Comparison of ENCODE assay signal across 8 cellular contexts in genomic region chr17:42407289-42407836, GRCh38. TPM values are rescaled to one million over a fixed set of nuclear protein-coding genes. Genes with fewer than 3 reads are reported as not detected.
DNase-seq lines count a peak whose midpoint lies in the region; ATAC-seq and TF ChIP-seq lines count a peak whose summit lies in the region.

No MANE protein-coding gene starts in this region.

- no peaks in the 10 kb centered on the region for H3K9me3 Mint-ChIP-seq in activated naive CD8-positive, alpha-beta T cell treated with anti-CD3 and anti-CD28 coated beads, Interleukin-2, amount 10 ng/mL, durations not matched to agents 7 days and 5 days

- TF ChIP-seq EP300 in Ishikawa (IDR thresholded peaks at IDR 0.05; ENCODE audit: borderline replicate concordance): no peak

- no peak for TF ChIP-seq RAD21 in Ishikawa (IDR thresholded peaks at IDR 0.05; ENCODE audit: low read depth)

- H3K9me3 ChIP-seq in RWPE2 (ENCODE audit: severe bottlenecking) (no peaks in the 10 kb centered on the region), cardiac muscle cell (ENCODE audit: low read depth) (no peaks in the 10 kb centered on the region), prostate gland (no peaks in the 10 kb centered on the region)

- POLR2A ChIA-PET in activated naive CD8-positive, alpha-beta T cell treated with anti-CD3 and anti-CD28 coated beads, Interleukin-2, amount 10 ng/mL, durations not matched to agents 7 days and 5 days (lab: Charles Lee): interaction anchor here (1.1 to 2.3 kb wide), 5 partner anchors 65 to 94 kb away, joined by 4 to 13 read pairs (median 6); no protein-coding TSS in a partner anchor

- no peak overlapping the region for H3K4me3 Mint-ChIP-seq in activated naive CD8-positive, alpha-beta T cell treated with anti-CD3 and anti-CD28 coated beads, Interleukin-2, amount 10 ng/mL, durations not matched to agents 7 days and 5 days

- H3K4me3 ChIP-seq in RWPE2 (ENCODE audit: severe bottlenecking) (no peak overlapping the region), cardiac muscle cell (no peak overlapping the region), prostate gland (no peak overlapping the region)

- TF ChIP-seq CTCF in RWPE2 (IDR thresholded peaks at IDR 0.05; ENCODE audit: poor library complexity, severe bottlenecking) (no peak), cardiac muscle cell (IDR thresholded peaks at IDR 0.05; ENCODE audit: low read depth, low read length) (no peak), prostate gland (IDR thresholded peaks at IDR 0.05) (no peak)

- H3K36me3 Mint-ChIP-seq in activated naive CD8-positive, alpha-beta T cell treated with anti-CD3 and anti-CD28 coated beads, Interleukin-2, amount 10 ng/mL, durations not matched to agents 7 days and 5 days: no peaks in the 10 kb centered on the region

- H3K27ac ChIP-seq in RWPE2 (ENCODE audit: poor library complexity, severe bottlenecking) (peak overlapping the region; percentile 94), cardiac muscle cell (no peak overlapping the region), prostate gland (peak overlapping the region; percentile 76 to 77)

- no peak overlapping the region for H3K27ac Mint-ChIP-seq in activated naive CD8-positive, alpha-beta T cell treated with anti-CD3 and anti-CD28 coated beads, Interleukin-2, amount 10 ng/mL, durations not matched to agents 7 days and 5 days

- peak; percentile 77 for ATAC-seq in RWPE2 (ENCODE audit: low read depth)
- peak; percentile 87 for ATAC-seq in activated naive CD8-positive, alpha-beta T cell treated with anti-CD3 and anti-CD28 coated beads, Interleukin-2, amount 10 ng/mL, durations not matched to agents 7 days and 5 days (ENCODE audit: low read depth)
- no peak for ATAC-seq in HG03469 (IDR thresholded peaks at IDR 0.05; ENCODE audit: unreplicated experiment)

- H3K27me3 Mint-ChIP-seq in activated naive CD8-positive, alpha-beta T cell treated with anti-CD3 and anti-CD28 coated beads, Interleukin-2, amount 10 ng/mL, durations not matched to agents 7 days and 5 days: no peaks in the 10 kb centered on the region

- TF ChIP-seq POLR2A in prostate gland (IDR thresholded peaks at IDR 0.05): no peak

- 0% methylated on average over 2 of the region's 2 CpGs for WGBS in prostate gland

- H3K27me3 ChIP-seq in RWPE2 (ENCODE audit: insufficient read depth, poor library complexity, severe bottlenecking): no peaks in the 10 kb centered on the region
- no peaks in the 10 kb centered on the region for H3K27me3 ChIP-seq in cardiac muscle cell
- no peaks in the 10 kb centered on the region for H3K27me3 ChIP-seq in prostate gland (replicated peaks; ENCODE audit: insufficient read depth)

- intact Hi-C loops in prostate gland (cut with DNase I): loop anchor here (2.0 kb wide), 1 partner anchor 111 kb away; no protein-coding TSS in a partner anchor

- peaks cover 13% of the 10 kb centered on the region for H3K4me1 Mint-ChIP-seq in activated naive CD8-positive, alpha-beta T cell treated with anti-CD3 and anti-CD28 coated beads, Interleukin-2, amount 10 ng/mL, durations not matched to agents 7 days and 5 days

- peaks cover 54% of the 10 kb centered on the region for H3K36me3 ChIP-seq in RWPE2 (ENCODE audit: low read depth)
- no peaks in the 10 kb centered on the region for H3K36me3 ChIP-seq in cardiac muscle cell
- peaks cover 11 to 13% of the 10 kb centered on the region in 2 donors for H3K36me3 ChIP-seq in prostate gland

- H3K4me1 ChIP-seq in RWPE2 (ENCODE audit: insufficient read depth, poor library complexity, severe bottlenecking) (peaks cover 45% of the 10 kb centered on the region), cardiac muscle cell (ENCODE audit: low read depth) (no peaks in the 10 kb centered on the region), prostate gland (replicated peaks) (peaks cover 18% of the 10 kb centered on the region)

- DNase-seq in DMS153 treated with DMSO at 0.1 percent for 48 hours (lab: John Stamatoyannopoulos, UW; ENCODE audit: unreplicated experiment) (peak; percentile 74), RWPE2 (ENCODE audit: low spot score) (peak; percentile 87), cardiac muscle cell (ENCODE audit: low read depth in 1 of 2, low spot score in 1 of 2) (peak; percentile 54 to 80), prostate gland (ENCODE audit: low spot score) (peak; percentile 96), NCI-H1048 (lab: John Stamatoyannopoulos, UW) (no peak)
- peak; percentile 45 for DNase-seq in activated naive CD8-positive, alpha-beta T cell treated with anti-CD3 and anti-CD28 coated beads, Interleukin-2, amount 10 ng/mL, durations not matched to agents 7 days and 5 days

TF ChIP-seq in Ishikawa, 13 proteins besides CTCF, POLR2A, EP300 and RAD21:
- TF ChIP-seq, protein P1, sequence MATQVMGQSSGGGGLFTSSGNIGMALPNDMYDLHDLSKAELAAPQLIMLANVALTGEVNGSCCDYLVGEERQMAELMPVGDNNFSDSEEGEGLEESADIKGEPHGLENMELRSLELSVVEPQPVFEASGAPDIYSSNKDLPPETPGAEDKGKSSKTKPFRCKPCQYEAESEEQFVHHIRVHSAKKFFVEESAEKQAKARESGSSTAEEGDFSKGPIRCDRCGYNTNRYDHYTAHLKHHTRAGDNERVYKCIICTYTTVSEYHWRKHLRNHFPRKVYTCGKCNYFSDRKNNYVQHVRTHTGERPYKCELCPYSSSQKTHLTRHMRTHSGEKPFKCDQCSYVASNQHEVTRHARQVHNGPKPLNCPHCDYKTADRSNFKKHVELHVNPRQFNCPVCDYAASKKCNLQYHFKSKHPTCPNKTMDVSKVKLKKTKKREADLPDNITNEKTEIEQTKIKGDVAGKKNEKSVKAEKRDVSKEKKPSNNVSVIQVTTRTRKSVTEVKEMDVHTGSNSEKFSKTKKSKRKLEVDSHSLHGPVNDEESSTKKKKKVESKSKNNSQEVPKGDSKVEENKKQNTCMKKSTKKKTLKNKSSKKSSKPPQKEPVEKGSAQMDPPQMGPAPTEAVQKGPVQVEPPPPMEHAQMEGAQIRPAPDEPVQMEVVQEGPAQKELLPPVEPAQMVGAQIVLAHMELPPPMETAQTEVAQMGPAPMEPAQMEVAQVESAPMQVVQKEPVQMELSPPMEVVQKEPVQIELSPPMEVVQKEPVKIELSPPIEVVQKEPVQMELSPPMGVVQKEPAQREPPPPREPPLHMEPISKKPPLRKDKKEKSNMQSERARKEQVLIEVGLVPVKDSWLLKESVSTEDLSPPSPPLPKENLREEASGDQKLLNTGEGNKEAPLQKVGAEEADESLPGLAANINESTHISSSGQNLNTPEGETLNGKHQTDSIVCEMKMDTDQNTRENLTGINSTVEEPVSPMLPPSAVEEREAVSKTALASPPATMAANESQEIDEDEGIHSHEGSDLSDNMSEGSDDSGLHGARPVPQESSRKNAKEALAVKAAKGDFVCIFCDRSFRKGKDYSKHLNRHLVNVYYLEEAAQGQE (IDR thresholded peaks at IDR 0.05; ENCODE audit: low read depth): no peak
- TF ChIP-seq, protein P2, sequence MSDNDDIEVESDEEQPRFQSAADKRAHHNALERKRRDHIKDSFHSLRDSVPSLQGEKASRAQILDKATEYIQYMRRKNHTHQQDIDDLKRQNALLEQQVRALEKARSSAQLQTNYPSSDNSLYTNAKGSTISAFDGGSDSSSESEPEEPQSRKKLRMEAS (IDR thresholded peaks at IDR 0.05): 0 out of 2 replicates have a peak, but pooled peaks have one; percentile 8
- no peak for TF ChIP-seq TCF12 (IDR thresholded peaks at IDR 0.05; ENCODE audit: low read depth)
- no peak for TF ChIP-seq EGR1 (IDR thresholded peaks at IDR 0.05)
- TF ChIP-seq FOXM1 (IDR thresholded peaks at IDR 0.05; ENCODE audit: borderline replicate concordance, low read depth): no peak
- TF ChIP-seq CEBPB (IDR thresholded peaks at IDR 0.05): peak; percentile 76
- peak; percentile 64 for TF ChIP-seq NFIC (IDR thresholded peaks at IDR 0.05)
- TF ChIP-seq, protein P3, sequence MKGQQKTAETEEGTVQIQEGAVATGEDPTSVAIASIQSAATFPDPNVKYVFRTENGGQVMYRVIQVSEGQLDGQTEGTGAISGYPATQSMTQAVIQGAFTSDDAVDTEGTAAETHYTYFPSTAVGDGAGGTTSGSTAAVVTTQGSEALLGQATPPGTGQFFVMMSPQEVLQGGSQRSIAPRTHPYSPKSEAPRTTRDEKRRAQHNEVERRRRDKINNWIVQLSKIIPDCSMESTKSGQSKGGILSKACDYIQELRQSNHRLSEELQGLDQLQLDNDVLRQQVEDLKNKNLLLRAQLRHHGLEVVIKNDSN (IDR thresholded peaks at IDR 0.05): peak; percentile 75
- peak; percentile 83 for TF ChIP-seq YY1 (IDR thresholded peaks at IDR 0.05; ENCODE audit: low read depth)
- no peak for TF ChIP-seq TEAD4 (IDR thresholded peaks at IDR 0.05)
- no peak for TF ChIP-seq TAF1 (IDR thresholded peaks at IDR 0.05; ENCODE audit: low read depth)
- no peak for TF ChIP-seq ZBTB7A (IDR thresholded peaks at IDR 0.05; ENCODE audit: low read depth)
- TF ChIP-seq CREB1 (IDR thresholded peaks at IDR 0.05; ENCODE audit: low read depth): no peak

RNA-seq across cellular contexts. Expression of gene CAVIN1, which starts 15.7 kb away (rescaled TPM):
- total RNA-seq in activated naive CD8-positive, alpha-beta T cell treated with anti-CD3 and anti-CD28 coated beads, Interleukin-2, amount 10 ng/mL, durations not matched to agents 7 days and 5 days: 1 to 10 TPM; 5.1 to 5.3 TPM
- total RNA-seq in cardiac muscle cell: 47.7 and 72.3 TPM in 2 replicates
- 40.0 and 61.3 TPM in 2 replicates for polyA plus RNA-seq in cardiac muscle cell
- 100 to 1,000 TPM; 214 to 220 TPM for total RNA-seq in prostate gland

RNA-seq across cellular contexts. Expression of gene STAT3, which starts 19.1 kb away (rescaled TPM):
- 100 to 1,000 TPM; 128 to 131 TPM for total RNA-seq in activated naive CD8-positive, alpha-beta T cell treated with anti-CD3 and anti-CD28 coated beads, Interleukin-2, amount 10 ng/mL, durations not matched to agents 7 days and 5 days
- 82.1 and 87.8 TPM in 2 replicates for total RNA-seq in cardiac muscle cell
- 82.7 and 102 TPM in 2 replicates for polyA plus RNA-seq in cardiac muscle cell
- total RNA-seq in prostate gland: 100 to 1,000 TPM; 188 to 230 TPM

RNA-seq across cellular contexts. Expression of gene ATP6V0A1, which starts 51.3 kb away (rescaled TPM):
- total RNA-seq in activated naive CD8-positive, alpha-beta T cell treated with anti-CD3 and anti-CD28 coated beads, Interleukin-2, amount 10 ng/mL, durations not matched to agents 7 days and 5 days: 1 to 10 TPM; 8.1 TPM
- total RNA-seq in cardiac muscle cell: 38.2 and 50.8 TPM in 2 replicates
- polyA plus RNA-seq in cardiac muscle cell: 43.0 and 44.6 TPM in 2 replicates
- total RNA-seq in prostate gland: 10 to 100 TPM; 78.0 to 80.3 TPM
